Comparison of ENCODE assay signal across 8 cellular contexts in the genomic region with DNA sequence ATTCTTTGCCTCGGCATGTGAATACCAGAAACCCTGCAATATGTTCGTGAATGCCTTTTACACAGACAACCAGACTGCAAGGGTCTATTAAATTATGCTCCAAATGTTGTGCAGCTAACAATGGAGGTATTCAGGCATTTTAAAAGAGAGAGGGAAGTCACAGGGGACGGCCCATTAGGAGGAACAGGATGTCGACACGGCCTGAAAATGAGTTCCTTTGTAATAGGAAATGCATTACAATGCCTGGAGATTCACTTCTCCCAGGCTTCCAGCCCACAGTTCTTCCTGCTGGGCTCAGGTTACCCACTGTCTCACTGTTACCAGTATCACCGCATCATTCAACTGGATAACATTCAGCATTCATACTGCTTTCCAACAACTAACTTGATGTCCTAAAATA. TPM values are rescaled to one million over a fixed set of nuclear protein-coding genes. Genes with fewer than 3 reads are reported as not detected.
A peak's percentile ranks its signal among the peaks of the same experiment; 100 is the strongest.
DNase-seq lines count a peak whose midpoint lies in the region; ATAC-seq and TF ChIP-seq lines count a peak whose summit lies in the region.

No MANE protein-coding gene starts in this region.

- CTCF ChIA-PET in activated B cell treated with CpG ODN at 0.5 μM for 24 hours (lab: Charles Lee), result interaction anchor here (0.6 to 1.6 kb wide), 2 partner anchors 8 to 298 kb away, joined by 3 read pairs; no protein-coding TSS in a partner anchor
- CTCF ChIA-PET in HEK293T (lab: Yijun Ruan, JAX), result no interaction called here

- H3K9ac ChIP-seq in BLaER1 treated with 17β-estradiol and CSF1 and Interleukin-3, amounts not matched to agents 10 nM and 100 nM, result peak overlapping the region; percentile 92 to 100 (median 99)
- H3K9ac ChIP-seq in HUES6 (ENCODE audit: low read length), result peak overlapping the region; percentile 97

- H3K4me1 Mint-ChIP-seq in activated B cell treated with CpG ODN at 0.5 μM for 24 hours, result peaks cover 79% of the 10 kb centered on the region

- no peaks in the 10 kb centered on the region for H3K9me3 Mint-ChIP-seq in activated B cell treated with CpG ODN at 0.5 μM for 24 hours

- H3K9me3 ChIP-seq in BLaER1 treated with 17β-estradiol and CSF1 and Interleukin-3, amounts not matched to agents 10 nM and 100 nM (replicated peaks in 1 of 11), result peaks cover 0 to 18% (median 5%) of the 10 kb centered on the region in 11 experiments; a peak in 6 of 22 replicates
- H3K9me3 ChIP-seq in HUES6 (ENCODE audit: control insufficient read depth, insufficient read depth, low read depth, low read length) (no peaks in the 10 kb centered on the region), right atrium auricular region (no peaks in the 10 kb centered on the region)

- no peaks in the 10 kb centered on the region for H3K27me3 Mint-ChIP-seq in activated B cell treated with CpG ODN at 0.5 μM for 24 hours

- H3K27me3 ChIP-seq in BLaER1 treated with 17β-estradiol and CSF1 and Interleukin-3, amounts not matched to agents 10 nM and 100 nM, result no peaks in the 10 kb centered on the region
- H3K27me3 ChIP-seq in HUES6 (ENCODE audit: control insufficient read depth, insufficient read depth, low read length) (peaks cover 68% of the 10 kb centered on the region), right atrium auricular region (no peaks in the 10 kb centered on the region)

- H3K27ac Mint-ChIP-seq in activated B cell treated with CpG ODN at 0.5 μM for 24 hours, result peak overlapping the region; percentile 43

- intact Hi-C loops in activated B cell treated with CpG ODN at 0.5 μM for 24 hours (cut with micrococcal nuclease), result loop anchor here (2.0 to 10.0 kb wide), 6 partner anchors 113 to 1208 kb away; a partner anchor contains a TSS

- peaks cover 35 to 52% (median 43%) of the 10 kb centered on the region in 11 experiments for H3K36me3 ChIP-seq in BLaER1 treated with 17β-estradiol and CSF1 and Interleukin-3, amounts not matched to agents 10 nM and 100 nM
- H3K36me3 ChIP-seq in HUES6 (ENCODE audit: control insufficient read depth, insufficient read depth, low read length) (peaks cover 36% of the 10 kb centered on the region), right atrium auricular region (peaks cover 22% of the 10 kb centered on the region)

- peaks cover 22 to 64% (median 31%) of the 10 kb centered on the region in 10 experiments for H3K4me1 ChIP-seq in BLaER1 treated with 17β-estradiol and CSF1 and Interleukin-3, amounts not matched to agents 10 nM and 100 nM
- H3K4me1 ChIP-seq in HUES6 (ENCODE audit: control insufficient read depth, insufficient read depth, low read length) (peaks cover 52% of the 10 kb centered on the region), right atrium auricular region (peaks cover 0 to 51% of the 10 kb centered on the region in 2 donors)

- peak overlapping the region; percentile 80 to 99 (median 96) for H3K4me3 ChIP-seq in BLaER1 treated with 17β-estradiol and CSF1 and Interleukin-3, amounts not matched to agents 10 nM and 100 nM
- H3K4me3 ChIP-seq in HUES6 (ENCODE audit: low read depth, low read length) (peak overlapping the region; percentile 77), right atrium auricular region (peak overlapping the region; percentile 84 to 88), retinal pigment epithelial cell (ENCODE audit: low read length) (peak overlapping the region; percentile 93)

- POLR2A ChIA-PET in activated B cell treated with CpG ODN at 0.5 μM for 24 hours (lab: Charles Lee), result no interaction called here
- POLR2A ChIA-PET in HEK293T (lab: Yijun Ruan, JAX), result no interaction called here

- peaks cover 8% of the 10 kb centered on the region for H3K36me3 Mint-ChIP-seq in activated B cell treated with CpG ODN at 0.5 μM for 24 hours (ENCODE audit: low read depth)

- H3K27ac ChIP-seq in BLaER1 treated with 17β-estradiol and CSF1 and Interleukin-3, amounts not matched to agents 10 nM and 100 nM, result peak overlapping the region; percentile 97 to 99 (median 98)
- peak overlapping the region; percentile 24; the same call in 1 of the 2 replicates for H3K27ac ChIP-seq in HUES6 (ENCODE audit: low read depth, low read length)
- peak overlapping the region; percentile 99 to 100 for H3K27ac ChIP-seq in right atrium auricular region

- H3K4me3 Mint-ChIP-seq in activated B cell treated with CpG ODN at 0.5 μM for 24 hours, result peak overlapping the region; percentile 84

- H3K4me2 ChIP-seq in BLaER1 treated with 17β-estradiol and CSF1 and Interleukin-3, amounts not matched to agents 10 nM and 100 nM, result peak overlapping the region; percentile 79 to 97 (median 93); a peak in 21 of 22 replicates

- no peak for ATAC-seq in activated B cell treated with CpG ODN at 0.5 μM for 24 hours (ENCODE audit: low read depth)

- TF ChIP-seq CTCF in activated B cell treated with CpG ODN at 0.5 μM for 24 hours (IDR thresholded peaks at IDR 0.05) (no peak), right atrium auricular region (IDR thresholded peaks at IDR 0.05) (no peak), retinal pigment epithelial cell (conservative IDR thresholded peaks at IDR 0.05; ENCODE audit: low read depth, low read length) (no peak)

- DNase-seq in activated B cell treated with CpG ODN at 0.5 μM for 24 hours (no peak), right atrium auricular region (ENCODE audit: low spot score) (no peak), retinal pigment epithelial cell (ENCODE audit: low read depth) (no peak), mesenteric fat pad (ENCODE audit: low spot score) (no peak), HEK293T (ENCODE audit: extremely low spot score) (no peak), NCI-H524 treated with DMSO at 0.1 percent for 48 hours (lab: John Stamatoyannopoulos, UW) (no peak)

- peaks cover 27 to 43% (median 40%) of the 10 kb centered on the region in 11 experiments; a peak in 21 of 22 replicates for H4K20me1 ChIP-seq in BLaER1 treated with 17β-estradiol and CSF1 and Interleukin-3, amounts not matched to agents 10 nM and 100 nM

TF ChIP-seq in HEK293T, 16 proteins besides CTCF, POLR2A, EP300 and RAD21:
- TF ChIP-seq SUZ12 (IDR thresholded peaks at IDR 0.05) (no peak), CTBP1 (IDR thresholded peaks at IDR 0.05; ENCODE audit: borderline replicate concordance) (no peak), FOXM1 (IDR thresholded peaks at IDR 0.05; ENCODE audit: borderline replicate concordance) (no peak)

RNA-seq across cellular contexts. Expression of a gene that starts 2.5 kb away (rescaled TPM):
- 1.6 and 1.8 TPM in 2 replicates for total RNA-seq in activated B cell treated with CpG ODN at 0.5 μM for 24 hours
- 10 to 100 TPM; 25.7 to 54.1 TPM for total RNA-seq in right atrium auricular region
- 153 TPM for total RNA-seq in mesenteric fat pad

Comparison
In these comparisons a context has a peak if more than half of its experiments do, and no peak if none do; other contexts are left out.
1. H3K27ac ChIP-seq: peak in every context shown above with its lines; median percentile 100 in right atrium auricular region; 98 in BLaER1 treated with 17β-estradiol and CSF1 and Interleukin-3, amounts not matched to agents 10 nM and 100 nM; 24 in HUES6.